Comparison of ENCODE assay signal across 1 cellular context in the genomic region with DNA sequence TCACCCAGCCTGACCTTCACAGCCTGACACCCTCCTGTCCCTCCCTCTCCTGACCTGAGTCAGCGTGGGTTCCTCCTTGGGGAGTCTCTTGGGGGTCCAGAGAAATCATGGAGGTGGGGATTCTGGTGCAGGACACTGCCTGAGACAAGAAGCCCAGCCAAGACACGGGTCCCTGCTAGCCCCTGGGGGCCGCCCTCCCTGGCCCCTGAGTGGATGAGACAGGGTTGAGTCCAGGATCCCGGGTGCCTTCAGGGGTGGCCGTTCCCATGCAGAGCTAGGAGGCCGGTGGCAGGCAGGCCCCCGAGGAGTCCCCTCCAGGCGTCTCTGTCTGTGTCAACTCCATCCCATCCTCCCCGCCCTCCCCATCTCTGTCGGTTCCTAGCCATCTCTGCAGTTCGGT.
TF ChIP-seq lines count a peak whose summit lies in the region.

No MANE protein-coding gene starts in this region.

TF ChIP-seq in HCT116, 20 proteins besides CTCF, POLR2A, EP300 and RAD21 (continued from another document):
- TF ChIP-seq, protein P1, sequence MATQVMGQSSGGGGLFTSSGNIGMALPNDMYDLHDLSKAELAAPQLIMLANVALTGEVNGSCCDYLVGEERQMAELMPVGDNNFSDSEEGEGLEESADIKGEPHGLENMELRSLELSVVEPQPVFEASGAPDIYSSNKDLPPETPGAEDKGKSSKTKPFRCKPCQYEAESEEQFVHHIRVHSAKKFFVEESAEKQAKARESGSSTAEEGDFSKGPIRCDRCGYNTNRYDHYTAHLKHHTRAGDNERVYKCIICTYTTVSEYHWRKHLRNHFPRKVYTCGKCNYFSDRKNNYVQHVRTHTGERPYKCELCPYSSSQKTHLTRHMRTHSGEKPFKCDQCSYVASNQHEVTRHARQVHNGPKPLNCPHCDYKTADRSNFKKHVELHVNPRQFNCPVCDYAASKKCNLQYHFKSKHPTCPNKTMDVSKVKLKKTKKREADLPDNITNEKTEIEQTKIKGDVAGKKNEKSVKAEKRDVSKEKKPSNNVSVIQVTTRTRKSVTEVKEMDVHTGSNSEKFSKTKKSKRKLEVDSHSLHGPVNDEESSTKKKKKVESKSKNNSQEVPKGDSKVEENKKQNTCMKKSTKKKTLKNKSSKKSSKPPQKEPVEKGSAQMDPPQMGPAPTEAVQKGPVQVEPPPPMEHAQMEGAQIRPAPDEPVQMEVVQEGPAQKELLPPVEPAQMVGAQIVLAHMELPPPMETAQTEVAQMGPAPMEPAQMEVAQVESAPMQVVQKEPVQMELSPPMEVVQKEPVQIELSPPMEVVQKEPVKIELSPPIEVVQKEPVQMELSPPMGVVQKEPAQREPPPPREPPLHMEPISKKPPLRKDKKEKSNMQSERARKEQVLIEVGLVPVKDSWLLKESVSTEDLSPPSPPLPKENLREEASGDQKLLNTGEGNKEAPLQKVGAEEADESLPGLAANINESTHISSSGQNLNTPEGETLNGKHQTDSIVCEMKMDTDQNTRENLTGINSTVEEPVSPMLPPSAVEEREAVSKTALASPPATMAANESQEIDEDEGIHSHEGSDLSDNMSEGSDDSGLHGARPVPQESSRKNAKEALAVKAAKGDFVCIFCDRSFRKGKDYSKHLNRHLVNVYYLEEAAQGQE (IDR thresholded peaks at IDR 0.05; ENCODE audit: low read depth) = no peak
- TF ChIP-seq CBX3 (IDR thresholded peaks at IDR 0.05; ENCODE audit: low read depth) (no peak), SRF (IDR thresholded peaks at IDR 0.05; ENCODE audit: low read depth) (no peak), FOSL1 (IDR thresholded peaks at IDR 0.05; ENCODE audit: low read depth) (no peak), ZNF274 (IDR thresholded peaks at IDR 0.05; ENCODE audit: low read depth, low read length) (no peak), JUND (IDR thresholded peaks at IDR 0.05) (no peak), SP1 (IDR thresholded peaks at IDR 0.05; ENCODE audit: low read depth) (no peak), ZFX (IDR thresholded peaks at IDR 0.05) (no peak), EZH2phosphoT487 (IDR thresholded peaks at IDR 0.05; ENCODE audit: borderline replicate concordance) (no peak)
- TF ChIP-seq, protein P2, sequence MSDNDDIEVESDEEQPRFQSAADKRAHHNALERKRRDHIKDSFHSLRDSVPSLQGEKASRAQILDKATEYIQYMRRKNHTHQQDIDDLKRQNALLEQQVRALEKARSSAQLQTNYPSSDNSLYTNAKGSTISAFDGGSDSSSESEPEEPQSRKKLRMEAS (IDR thresholded peaks at IDR 0.05) = no peak
- TF ChIP-seq, protein P3, sequence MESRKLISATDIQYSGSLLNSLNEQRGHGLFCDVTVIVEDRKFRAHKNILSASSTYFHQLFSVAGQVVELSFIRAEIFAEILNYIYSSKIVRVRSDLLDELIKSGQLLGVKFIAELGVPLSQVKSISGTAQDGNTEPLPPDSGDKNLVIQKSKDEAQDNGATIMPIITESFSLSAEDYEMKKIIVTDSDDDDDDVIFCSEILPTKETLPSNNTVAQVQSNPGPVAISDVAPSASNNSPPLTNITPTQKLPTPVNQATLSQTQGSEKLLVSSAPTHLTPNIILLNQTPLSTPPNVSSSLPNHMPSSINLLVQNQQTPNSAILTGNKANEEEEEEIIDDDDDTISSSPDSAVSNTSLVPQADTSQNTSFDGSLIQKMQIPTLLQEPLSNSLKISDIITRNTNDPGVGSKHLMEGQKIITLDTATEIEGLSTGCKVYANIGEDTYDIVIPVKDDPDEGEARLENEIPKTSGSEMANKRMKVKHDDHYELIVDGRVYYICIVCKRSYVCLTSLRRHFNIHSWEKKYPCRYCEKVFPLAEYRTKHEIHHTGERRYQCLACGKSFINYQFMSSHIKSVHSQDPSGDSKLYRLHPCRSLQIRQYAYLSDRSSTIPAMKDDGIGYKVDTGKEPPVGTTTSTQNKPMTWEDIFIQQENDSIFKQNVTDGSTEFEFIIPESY (IDR thresholded peaks at IDR 0.05; ENCODE audit: extremely low read depth, insufficient replicate concordance, low read length) = no peak
